22 cellular contexts compared by ENCODE assay signal in genomic region chr1:61531725-61532124, GRCh38.
"Had no signal": no experiment of that assay in that cellular context is flagged by ENCODE, and none has a peak within 500 bp of the region (broad histone marks: within the 10 kb centered on the region; RNA-seq: fewer than 3 reads in every experiment).

No MANE protein-coding gene starts in this region.

- H3K27me3 ChIP-seq: colonic mucosa, esophagus squamous epithelium, gastroesophageal sphincter, heart right ventricle, left lung had no signal

- H3K36me3 ChIP-seq: colonic mucosa, esophagus squamous epithelium, gastroesophageal sphincter, heart right ventricle, left lung, lower lobe of right lung had no signal

- ATAC-seq: effector memory CD8-positive, alpha-beta T cell; esophagus mucosa; gastroesophageal sphincter; heart right ventricle; left cardiac atrium; left lung; left ventricle myocardium superior; mucosa of descending colon had no signal

- H3K36me3 Mint-ChIP-seq: naive B cell had no signal

- H3K27ac ChIP-seq: colonic mucosa, epithelial cell of prostate, esophagus squamous epithelium, gastroesophageal sphincter, heart right ventricle, left lung, lower lobe of right lung had no signal

- H3K27ac Mint-ChIP-seq: dendritic cell treated with granulocyte-macrophage colony-stimulating factor and Interleukin-4, amounts not matched to agents 40 ng/mL and 50 ng/mL, for 4 days; effector memory CD8-positive, alpha-beta T cell; endodermal cell; mesothelial cell of epicardium; naive B cell had no signal

- H3K4me3 Mint-ChIP-seq: dendritic cell treated with granulocyte-macrophage colony-stimulating factor and Interleukin-4, amounts not matched to agents 40 ng/mL and 50 ng/mL, for 4 days; effector memory CD8-positive, alpha-beta T cell; endodermal cell; mesothelial cell of epicardium; naive B cell had no signal

- H3K4me1 ChIP-seq: colonic mucosa, esophagus squamous epithelium, gastroesophageal sphincter, heart right ventricle, left lung, lower lobe of right lung had no signal

- H3K4me1 Mint-ChIP-seq: endodermal cell, mesothelial cell of epicardium, naive B cell had no signal

- H3K27me3 Mint-ChIP-seq: dendritic cell treated with granulocyte-macrophage colony-stimulating factor and Interleukin-4, amounts not matched to agents 40 ng/mL and 50 ng/mL, for 4 days had no signal

- H3K9me3 Mint-ChIP-seq: dendritic cell treated with granulocyte-macrophage colony-stimulating factor and Interleukin-4, amounts not matched to agents 40 ng/mL and 50 ng/mL, for 4 days; effector memory CD8-positive, alpha-beta T cell; endodermal cell had no signal

- H3K9me3 ChIP-seq: colonic mucosa, esophagus squamous epithelium, left lung, lower lobe of right lung, mucosa of descending colon had no signal

- H3K4me3 ChIP-seq: colonic mucosa, esophagus squamous epithelium, gastroesophageal sphincter, heart right ventricle, left lung, lower lobe of right lung, mucosa of descending colon had no signal

- DNase-seq: colonic mucosa; cortex of kidney; effector CD8-positive, alpha-beta T cell; effector memory CD8-positive, alpha-beta T cell; endodermal cell; erythroblast; esophagus squamous epithelium; foreskin fibroblast; heart right ventricle; hippocampal formation; left cardiac atrium; left lung; left ventricle myocardium superior; lower lobe of right lung; mesenchymal stem cell; mucosa of descending colon; naive B cell had no signal
